ENCODE assay signal across 1 cellular context in genomic region chr3:61562810-61563613, GRCh38.
TF ChIP-seq lines count a peak whose summit lies in the region.

No MANE protein-coding gene starts in this region.

TF ChIP-seq in GM23338, 12 proteins besides CTCF, POLR2A, EP300 and RAD21 (continued from another document):
- TF ChIP-seq ZNF462 (CRISPR knock-in tag; IDR thresholded peaks at IDR 0.05) = no peak
- no peak for TF ChIP-seq CREB1 (CRISPR knock-in tag; IDR thresholded peaks at IDR 0.05; ENCODE audit: low read depth)
- no peak for TF ChIP-seq EZH2 (IDR thresholded peaks at IDR 0.05; ENCODE audit: low read depth, unreplicated experiment)
- TF ChIP-seq ZNF114 (CRISPR knock-in tag; IDR thresholded peaks at IDR 0.05) = no peak
- no peak for TF ChIP-seq JUNB (IDR thresholded peaks at IDR 0.05; ENCODE audit: unreplicated experiment)
- TF ChIP-seq NANOG (IDR thresholded peaks at IDR 0.05; ENCODE audit: borderline replicate concordance) = no peak
- TF ChIP-seq ZNF331 (CRISPR knock-in tag; IDR thresholded peaks at IDR 0.05; ENCODE audit: low read depth) = no peak
- TF ChIP-seq, protein P1, sequence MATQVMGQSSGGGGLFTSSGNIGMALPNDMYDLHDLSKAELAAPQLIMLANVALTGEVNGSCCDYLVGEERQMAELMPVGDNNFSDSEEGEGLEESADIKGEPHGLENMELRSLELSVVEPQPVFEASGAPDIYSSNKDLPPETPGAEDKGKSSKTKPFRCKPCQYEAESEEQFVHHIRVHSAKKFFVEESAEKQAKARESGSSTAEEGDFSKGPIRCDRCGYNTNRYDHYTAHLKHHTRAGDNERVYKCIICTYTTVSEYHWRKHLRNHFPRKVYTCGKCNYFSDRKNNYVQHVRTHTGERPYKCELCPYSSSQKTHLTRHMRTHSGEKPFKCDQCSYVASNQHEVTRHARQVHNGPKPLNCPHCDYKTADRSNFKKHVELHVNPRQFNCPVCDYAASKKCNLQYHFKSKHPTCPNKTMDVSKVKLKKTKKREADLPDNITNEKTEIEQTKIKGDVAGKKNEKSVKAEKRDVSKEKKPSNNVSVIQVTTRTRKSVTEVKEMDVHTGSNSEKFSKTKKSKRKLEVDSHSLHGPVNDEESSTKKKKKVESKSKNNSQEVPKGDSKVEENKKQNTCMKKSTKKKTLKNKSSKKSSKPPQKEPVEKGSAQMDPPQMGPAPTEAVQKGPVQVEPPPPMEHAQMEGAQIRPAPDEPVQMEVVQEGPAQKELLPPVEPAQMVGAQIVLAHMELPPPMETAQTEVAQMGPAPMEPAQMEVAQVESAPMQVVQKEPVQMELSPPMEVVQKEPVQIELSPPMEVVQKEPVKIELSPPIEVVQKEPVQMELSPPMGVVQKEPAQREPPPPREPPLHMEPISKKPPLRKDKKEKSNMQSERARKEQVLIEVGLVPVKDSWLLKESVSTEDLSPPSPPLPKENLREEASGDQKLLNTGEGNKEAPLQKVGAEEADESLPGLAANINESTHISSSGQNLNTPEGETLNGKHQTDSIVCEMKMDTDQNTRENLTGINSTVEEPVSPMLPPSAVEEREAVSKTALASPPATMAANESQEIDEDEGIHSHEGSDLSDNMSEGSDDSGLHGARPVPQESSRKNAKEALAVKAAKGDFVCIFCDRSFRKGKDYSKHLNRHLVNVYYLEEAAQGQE (IDR thresholded peaks at IDR 0.05; ENCODE audit: unreplicated experiment) = no peak
- no peak for TF ChIP-seq POLR2AphosphoS5 (IDR thresholded peaks at IDR 0.05; ENCODE audit: low read depth)
